Comparison of ENCODE assay signal across 16 cellular contexts in the genomic region with DNA sequence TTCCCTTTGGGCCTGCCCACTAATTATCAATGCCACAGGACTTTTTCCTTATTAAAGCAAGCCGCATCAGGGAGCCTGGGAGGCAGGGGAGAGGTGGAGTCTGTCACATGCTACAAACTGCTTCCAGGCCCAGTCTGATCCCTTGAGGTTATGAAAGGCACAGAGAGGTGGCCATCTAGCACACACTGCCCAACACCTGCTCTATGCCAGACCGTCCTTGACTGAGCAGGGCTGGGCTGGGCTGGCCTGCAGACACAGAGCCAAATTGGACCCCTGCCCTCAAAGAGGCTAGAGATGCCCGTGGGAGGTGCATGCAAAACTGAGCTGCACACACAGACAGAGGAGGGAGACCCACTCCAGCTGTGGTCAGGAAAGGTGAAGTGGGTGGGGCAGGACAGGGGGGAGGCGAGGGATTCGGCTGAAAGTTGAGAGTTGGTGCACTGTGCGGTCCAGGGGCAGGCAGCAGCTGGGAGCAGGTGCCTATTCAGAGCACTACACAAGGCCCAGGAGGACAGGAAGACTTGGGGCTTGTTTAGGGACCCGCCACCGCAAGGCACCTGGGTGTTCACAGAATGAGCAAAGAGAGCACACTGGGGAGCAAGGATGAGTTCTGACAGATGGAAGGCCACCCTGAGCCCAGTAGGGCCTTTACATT. TPM values are rescaled to one million over a fixed set of nuclear protein-coding genes. Genes with fewer than 3 reads are reported as not detected.
DNase-seq lines count a peak whose midpoint lies in the region; ATAC-seq and TF ChIP-seq lines count a peak whose summit lies in the region.
"Had no signal": no experiment of that assay in that cellular context is flagged by ENCODE, and none has a peak within 500 bp of the region (broad histone marks: within the 10 kb centered on the region; RNA-seq: fewer than 3 reads in every experiment).

No MANE protein-coding gene starts in this region.

- 19% methylated on average over 8 of the region's 8 CpGs for WGBS in thymus
- WGBS in adrenal gland, 4 donors, result 63 to 80% (median 77%) methylated on average over 6 to 8 of the region's 8 CpGs

- no peak for TF ChIP-seq CTCF in left ventricle myocardium inferior (IDR thresholded peaks at IDR 0.05; ENCODE audit: borderline replicate concordance)
- no peak for TF ChIP-seq CTCF in adrenal gland (IDR thresholded peaks at IDR 0.05)

- H3K4me3 ChIP-seq in left ventricle myocardium inferior, result no peak overlapping the region
- H3K4me3 ChIP-seq in thymus (ENCODE audit: low read length), result no peak overlapping the region
- H3K4me3 ChIP-seq in adrenal gland, result no peak overlapping the region
- H3K4me3 ChIP-seq: coronary artery, SJSA1, stomach, vagina had no signal

- TF ChIP-seq POLR2A in adrenal gland (IDR thresholded peaks at IDR 0.05), result no peak

- no peaks in the 10 kb centered on the region for H3K27me3 Mint-ChIP-seq in T-cell

- peak; percentile 57 for ATAC-seq in Right ventricle myocardium inferior
- peak; percentile 37 to 72 (median 46) for ATAC-seq in T-cell (replicated peaks in 1 of 4)
- peak; percentile 19 for ATAC-seq in esophagus mucosa
- no peak for ATAC-seq in HG03039 (IDR thresholded peaks at IDR 0.05; ENCODE audit: unreplicated experiment)

- DNase-seq in Right ventricle myocardium inferior (ENCODE audit: missing footprints), result no peak
- DNase-seq in left ventricle myocardium inferior, result no peak
- DNase-seq in T-cell, result peak in 4 of 34 experiments; percentile 23 to 49 (median 30)
- no peak for DNase-seq in adrenal gland
- DNase-seq in OCI-M2 (lab: John Stamatoyannopoulos, UW; ENCODE audit: unreplicated experiment), result no peak
- DNase-seq: Calu3, GOT3, NCI-H1436, nucleus accumbens, stomach had no signal

- H3K36me3 Mint-ChIP-seq in T-cell, result no peaks in the 10 kb centered on the region

- peaks cover 0 to 5% (median 0%) of the 10 kb centered on the region in 3 donors for H3K9me3 Mint-ChIP-seq in T-cell

- POLR2A ChIA-PET in T-cell (lab: Charles Lee), result no interaction called here

- H3K9me3 ChIP-seq in left ventricle myocardium inferior (replicated peaks), result no peaks in the 10 kb centered on the region
- H3K9me3 ChIP-seq in thymus (ENCODE audit: control insufficient read depth), result no peaks in the 10 kb centered on the region
- no peaks in the 10 kb centered on the region for H3K9me3 ChIP-seq in adrenal gland (replicated peaks in 1 of 3)
- H3K9me3 ChIP-seq: SJSA1, stomach, vagina had no signal

- no peaks in the 10 kb centered on the region for H3K36me3 ChIP-seq in left ventricle myocardium inferior
- H3K36me3 ChIP-seq in thymus (ENCODE audit: control insufficient read depth, insufficient read depth), result no peaks in the 10 kb centered on the region
- no peaks in the 10 kb centered on the region for H3K36me3 ChIP-seq in adrenal gland (replicated peaks in 1 of 2)
- H3K36me3 ChIP-seq: SJSA1, stomach, vagina had no signal

- H3K4me1 Mint-ChIP-seq in T-cell, result peaks cover 75 to 80% (median 77%) of the 10 kb centered on the region in 3 donors

- H3K27ac ChIP-seq in left ventricle myocardium inferior (replicated peaks) (no peak overlapping the region), thymus (ENCODE audit: low read depth) (peak overlapping the region; percentile 89), adrenal gland (no peak overlapping the region)
- H3K27ac ChIP-seq: coronary artery, SJSA1, stomach, vagina had no signal

- CTCF ChIA-PET in T-cell (lab: Charles Lee), result interaction anchor here (0.6 to 1.2 kb wide), 3 partner anchors 11 to 38 kb away, joined by 4 to 5 read pairs (median 4); no protein-coding TSS in a partner anchor

- H3K4me3 Mint-ChIP-seq in T-cell, result peak overlapping the region; percentile 39 to 63 (median 41)

- H3K27me3 ChIP-seq in left ventricle myocardium inferior (ENCODE audit: low read depth) (no peaks in the 10 kb centered on the region), thymus (ENCODE audit: control insufficient read depth, insufficient read depth) (no peaks in the 10 kb centered on the region), adrenal gland (no peaks in the 10 kb centered on the region)
- H3K27me3 ChIP-seq: SJSA1, vagina had no signal

- peak overlapping the region; percentile 98 for H3K27ac Mint-ChIP-seq in T-cell

- H3K4me1 ChIP-seq in left ventricle myocardium inferior (no peaks in the 10 kb centered on the region), thymus (ENCODE audit: control insufficient read depth, insufficient read depth, low read length) (peaks cover 61% of the 10 kb centered on the region), adrenal gland (replicated peaks in 1 of 2) (no peaks in the 10 kb centered on the region)
- H3K4me1 ChIP-seq: stomach, vagina had no signal

- intact Hi-C loops in Right ventricle myocardium inferior (cut with DNase I), result no loop called here
- intact Hi-C loops in left ventricle myocardium inferior (cut with micrococcal nuclease), result no loop called here
- intact Hi-C loops in adrenal gland (cut with DNase I), result no loop called here

RNA-seq across cellular contexts. Expression of a gene that starts 36.4 kb away (rescaled TPM):
- 2.8 TPM for total RNA-seq in Right ventricle myocardium inferior
- total RNA-seq in left ventricle myocardium inferior, result 3.0 TPM
- total RNA-seq in T-cell, result 100 to 1,000 TPM; 503 to 749 (median 693) TPM
- 4.6 TPM for total RNA-seq in esophagus mucosa
- polyA plus RNA-seq in thymus, result 247 TPM
- 1 to 10 TPM; 6.2 to 9.6 (median 7.6) TPM for total RNA-seq in adrenal gland
- polyA plus RNA-seq in adrenal gland, result 1 to 10 TPM; 3.9 to 5.4 (median 5.1) TPM

Comparison
In these comparisons a context has a peak if more than half of its experiments do, and no peak if none do; other contexts are left out.
1. RNA of a gene that starts 36.4 kb away (total RNA-seq): 503 to 749 TPM in T-cell; 6.2 to 9.6 TPM in adrenal gland, 4.6 TPM in esophagus mucosa (single experiment), 3.0 TPM in left ventricle myocardium inferior (single experiment) and 2.8 TPM in Right ventricle myocardium inferior (single experiment); every median in the first group is over 10 times any median in the second.